Comparison of ENCODE assay signal across 1 cellular context in the genomic region with DNA sequence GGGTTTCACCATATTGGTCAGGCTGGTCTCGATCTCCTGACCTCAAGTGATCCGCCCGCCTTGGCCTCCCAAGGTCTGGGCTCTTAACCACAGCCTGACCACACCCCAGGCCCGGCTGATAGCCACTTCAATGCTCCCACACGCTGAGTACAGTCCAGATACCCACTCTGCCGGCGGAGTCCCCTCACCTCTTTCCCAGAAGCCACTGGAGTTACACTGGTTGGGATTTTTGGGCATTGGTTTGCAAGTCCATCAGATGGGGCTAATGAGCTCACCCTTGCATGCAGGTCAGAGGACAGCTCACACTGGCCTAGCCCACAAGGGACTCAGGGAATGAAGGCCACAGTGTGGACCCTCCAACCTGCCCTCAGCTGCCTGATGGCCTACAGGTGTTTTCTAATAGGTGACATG.
TF ChIP-seq lines count a peak whose summit lies in the region.

No MANE protein-coding gene starts in this region.

TF ChIP-seq in WTC11, 78 proteins besides CTCF, POLR2A, EP300 and RAD21 (continued from another document):
- TF ChIP-seq, protein P1, sequence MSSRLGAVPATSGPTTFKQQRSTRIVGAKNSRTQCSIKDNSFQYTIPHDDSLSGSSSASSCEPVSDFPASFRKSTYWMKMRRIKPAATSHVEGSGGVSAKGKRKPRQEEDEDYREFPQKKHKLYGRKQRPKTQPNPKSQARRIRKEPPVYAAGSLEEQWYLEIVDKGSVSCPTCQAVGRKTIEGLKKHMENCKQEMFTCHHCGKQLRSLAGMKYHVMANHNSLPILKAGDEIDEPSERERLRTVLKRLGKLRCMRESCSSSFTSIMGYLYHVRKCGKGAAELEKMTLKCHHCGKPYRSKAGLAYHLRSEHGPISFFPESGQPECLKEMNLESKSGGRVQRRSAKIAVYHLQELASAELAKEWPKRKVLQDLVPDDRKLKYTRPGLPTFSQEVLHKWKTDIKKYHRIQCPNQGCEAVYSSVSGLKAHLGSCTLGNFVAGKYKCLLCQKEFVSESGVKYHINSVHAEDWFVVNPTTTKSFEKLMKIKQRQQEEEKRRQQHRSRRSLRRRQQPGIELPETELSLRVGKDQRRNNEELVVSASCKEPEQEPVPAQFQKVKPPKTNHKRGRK (CRISPR knock-in tag; IDR thresholded peaks at IDR 0.05; ENCODE audit: borderline replicate concordance) = no peak
- no peak for TF ChIP-seq FOXJ3 (CRISPR knock-in tag; IDR thresholded peaks at IDR 0.05; ENCODE audit: borderline replicate concordance)
- no peak for TF ChIP-seq FOXK1 (CRISPR knock-in tag; IDR thresholded peaks at IDR 0.05)
- TF ChIP-seq, protein P2, sequence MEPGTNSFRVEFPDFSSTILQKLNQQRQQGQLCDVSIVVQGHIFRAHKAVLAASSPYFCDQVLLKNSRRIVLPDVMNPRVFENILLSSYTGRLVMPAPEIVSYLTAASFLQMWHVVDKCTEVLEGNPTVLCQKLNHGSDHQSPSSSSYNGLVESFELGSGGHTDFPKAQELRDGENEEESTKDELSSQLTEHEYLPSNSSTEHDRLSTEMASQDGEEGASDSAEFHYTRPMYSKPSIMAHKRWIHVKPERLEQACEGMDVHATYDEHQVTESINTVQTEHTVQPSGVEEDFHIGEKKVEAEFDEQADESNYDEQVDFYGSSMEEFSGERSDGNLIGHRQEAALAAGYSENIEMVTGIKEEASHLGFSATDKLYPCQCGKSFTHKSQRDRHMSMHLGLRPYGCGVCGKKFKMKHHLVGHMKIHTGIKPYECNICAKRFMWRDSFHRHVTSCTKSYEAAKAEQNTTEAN (CRISPR knock-in tag; IDR thresholded peaks at IDR 0.05) = no peak
- TF ChIP-seq, protein P3, sequence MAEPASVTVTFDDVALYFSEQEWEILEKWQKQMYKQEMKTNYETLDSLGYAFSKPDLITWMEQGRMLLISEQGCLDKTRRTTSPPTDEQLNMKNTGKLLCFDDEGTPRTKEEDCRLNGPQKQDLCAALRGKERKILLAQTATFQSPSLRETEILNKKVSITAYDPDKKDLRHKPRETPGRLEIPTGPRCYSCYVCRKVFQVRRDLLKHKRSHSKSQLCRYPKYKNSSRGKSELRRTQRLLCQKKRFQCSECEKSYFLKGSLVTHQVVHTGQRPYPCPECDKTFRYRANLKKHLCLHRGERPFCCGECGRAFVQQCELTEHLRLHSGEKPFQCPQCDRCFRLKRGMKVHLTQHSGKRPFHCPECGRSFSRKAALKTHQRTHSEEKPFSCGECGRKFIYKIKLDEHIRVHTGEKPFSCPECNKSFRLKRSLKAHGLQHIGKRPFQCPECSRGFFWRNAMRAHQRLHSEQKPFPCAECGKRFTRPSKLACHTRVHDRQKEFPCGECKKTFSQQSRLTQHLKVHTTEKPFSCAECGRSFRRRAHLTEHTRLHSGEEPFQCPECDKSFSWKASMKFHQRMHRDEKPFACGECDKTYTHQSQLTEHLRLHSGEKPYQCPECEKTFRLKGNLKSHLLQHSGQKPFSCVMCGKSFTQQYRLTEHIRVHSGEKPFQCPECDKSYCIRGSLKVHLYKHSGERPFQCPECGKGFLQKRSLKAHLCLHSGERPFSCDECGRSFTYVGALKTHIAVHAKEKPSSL (CRISPR knock-in tag; conservative IDR thresholded peaks at IDR 0.05) = no peak
